ENCODE assay signal across 8 cellular contexts in genomic region chr10:70549962-70550845, GRCh38. TPM values are rescaled to one million over a fixed set of nuclear protein-coding genes. Genes with fewer than 3 reads are reported as not detected.
DNase-seq lines count a peak whose midpoint lies in the region; ATAC-seq and TF ChIP-seq lines count a peak whose summit lies in the region.

No MANE protein-coding gene starts in this region.

- H3K27me3 Mint-ChIP-seq in activated CD4-positive, alpha-beta memory T cell treated with anti-CD3 and anti-CD28 coated beads, Interleukin-2, amount 10 ng/mL, durations not matched to agents 7 days and 5 days, result peaks cover 5% of the 10 kb centered on the region
- H3K27me3 Mint-ChIP-seq in mesothelial cell of epicardium (ENCODE audit: low read depth), result no peaks in the 10 kb centered on the region

- H3K4me1 Mint-ChIP-seq in activated CD4-positive, alpha-beta memory T cell treated with anti-CD3 and anti-CD28 coated beads, Interleukin-2, amount 10 ng/mL, durations not matched to agents 7 days and 5 days, result no peaks in the 10 kb centered on the region
- peaks cover 18% of the 10 kb centered on the region for H3K4me1 Mint-ChIP-seq in mesothelial cell of epicardium

- no peaks in the 10 kb centered on the region for H3K27me3 ChIP-seq in BJ (ENCODE audit: control insufficient read depth, insufficient read depth, low read length)
- no peaks in the 10 kb centered on the region for H3K27me3 ChIP-seq in effector memory CD4-positive, alpha-beta T cell (replicated peaks; ENCODE audit: control insufficient read depth, insufficient read depth, low read length, poor library complexity, severe bottlenecking)

- peak; percentile 86 for TF ChIP-seq CTCF in BJ (IDR thresholded peaks at IDR 0.05; ENCODE audit: insufficient read depth, low read depth, low read length)
- peak; percentile 89 for TF ChIP-seq CTCF in mesothelial cell of epicardium (IDR thresholded peaks at IDR 0.05; ENCODE audit: unreplicated experiment)

- no peak for DNase-seq in BJ (ENCODE audit: low read depth)
- DNase-seq in GOT3 (lab: John Stamatoyannopoulos, UW), result peak; percentile 38
- peak; percentile 5 for DNase-seq in NCI-H526 treated with DMSO at 0.1 percent for 48 hours (lab: John Stamatoyannopoulos, UW)
- peak; percentile 77 for DNase-seq in activated CD4-positive, alpha-beta memory T cell treated with anti-CD3 and anti-CD28 coated beads, Interleukin-2, amount 10 ng/mL, durations not matched to agents 7 days and 5 days
- peak; percentile 43 to 53 (median 51) for DNase-seq in effector memory CD4-positive, alpha-beta T cell
- peak in 1 of 2 experiments; percentile 84 for DNase-seq in mesothelial cell of epicardium (ENCODE audit: low spot score in 2 of 2, unreplicated experiment in 2 of 2)
- peak; percentile 85 for DNase-seq in stimulated activated CD8-positive, alpha-beta memory T cell treated with anti-CD3 and anti-CD28 coated beads, Interleukin-4, amount 100 ng/mL, for 48 hours

- H3K4me3 ChIP-seq in BJ (ENCODE audit: low read depth, low read length), result no peak overlapping the region
- H3K4me3 ChIP-seq in effector memory CD4-positive, alpha-beta T cell (ENCODE audit: insufficient read depth, low read depth, low read length, poor library complexity, severe bottlenecking), result no peak overlapping the region

- H3K9me3 ChIP-seq in effector memory CD4-positive, alpha-beta T cell (ENCODE audit: control insufficient read depth, low read length), result no peaks in the 10 kb centered on the region

- POLR2A ChIA-PET in BJ (lab: Charles Lee), result no interaction called here
- POLR2A ChIA-PET in activated CD4-positive, alpha-beta memory T cell treated with anti-CD3 and anti-CD28 coated beads, Interleukin-2, amount 10 ng/mL, durations not matched to agents 7 days and 5 days (lab: Charles Lee), result no interaction called here

- no peak overlapping the region for H3K27ac ChIP-seq in effector memory CD4-positive, alpha-beta T cell (ENCODE audit: insufficient read depth, low read length, poor library complexity, severe bottlenecking)

- H3K36me3 Mint-ChIP-seq in activated CD4-positive, alpha-beta memory T cell treated with anti-CD3 and anti-CD28 coated beads, Interleukin-2, amount 10 ng/mL, durations not matched to agents 7 days and 5 days (ENCODE audit: low read depth), result no peaks in the 10 kb centered on the region
- H3K36me3 Mint-ChIP-seq in mesothelial cell of epicardium, result no peaks in the 10 kb centered on the region

- CTCF ChIA-PET in BJ (lab: Yijun Ruan, JAX), result interaction anchor here (0.6 to 7.1 kb wide), 36 partner anchors 10 to 659 kb away, joined by 3 to 171 read pairs (median 4); partner anchors contain the start of gene PCBD1
- CTCF ChIA-PET in activated CD4-positive, alpha-beta memory T cell treated with anti-CD3 and anti-CD28 coated beads, Interleukin-2, amount 10 ng/mL, durations not matched to agents 7 days and 5 days (lab: Charles Lee), result interaction anchor here (1.0 to 3.2 kb wide), 14 partner anchors 9 to 330 kb away, joined by 3 to 19 read pairs (median 6); partner anchors contain the start of gene LRRC20

- H3K4me1 ChIP-seq in effector memory CD4-positive, alpha-beta T cell (ENCODE audit: control insufficient read depth, insufficient read depth, low read length, poor library complexity, severe bottlenecking), result no peaks in the 10 kb centered on the region

- no peak overlapping the region for H3K4me3 Mint-ChIP-seq in activated CD4-positive, alpha-beta memory T cell treated with anti-CD3 and anti-CD28 coated beads, Interleukin-2, amount 10 ng/mL, durations not matched to agents 7 days and 5 days
- H3K4me3 Mint-ChIP-seq in mesothelial cell of epicardium, result no peak overlapping the region

- H3K27ac Mint-ChIP-seq in activated CD4-positive, alpha-beta memory T cell treated with anti-CD3 and anti-CD28 coated beads, Interleukin-2, amount 10 ng/mL, durations not matched to agents 7 days and 5 days, result peak overlapping the region; percentile 7
- H3K27ac Mint-ChIP-seq in mesothelial cell of epicardium, result no peak overlapping the region

- H3K36me3 ChIP-seq in BJ (ENCODE audit: control insufficient read depth, insufficient read depth, low read length), result no peaks in the 10 kb centered on the region
- no peaks in the 10 kb centered on the region for H3K36me3 ChIP-seq in effector memory CD4-positive, alpha-beta T cell (ENCODE audit: control insufficient read depth, insufficient read depth, low read length)

- no peaks in the 10 kb centered on the region for H3K9me3 Mint-ChIP-seq in activated CD4-positive, alpha-beta memory T cell treated with anti-CD3 and anti-CD28 coated beads, Interleukin-2, amount 10 ng/mL, durations not matched to agents 7 days and 5 days
- H3K9me3 Mint-ChIP-seq in mesothelial cell of epicardium, result no peaks in the 10 kb centered on the region

- ATAC-seq in GM21529 (IDR thresholded peaks at IDR 0.05; ENCODE audit: unreplicated experiment), result no peak

RNA-seq across cellular contexts. Expression of gene PRF1, which starts 52.3 kb away (rescaled TPM):
- polyA plus RNA-seq in BJ (2011; rRNA removed), result not detected in 2 replicates
- not detected in 2 replicates for polyA minus RNA-seq in BJ (2011; rRNA and poly(A)+ RNA removed)
- total RNA-seq in activated CD4-positive, alpha-beta memory T cell treated with anti-CD3 and anti-CD28 coated beads, Interleukin-2, amount 10 ng/mL, durations not matched to agents 7 days and 5 days, result 100 to 1,000 TPM; 136 to 141 TPM
- total RNA-seq in mesothelial cell of epicardium, result 0.13 to 0.20 TPM in 2 of 3 replicates, not detected in the other

Comparison
In these comparisons a context has a peak if more than half of its experiments do, and no peak if none do; other contexts are left out.
1. RNA of gene PRF1, which starts 52.3 kb away (total RNA-seq): 136 to 141 TPM in activated CD4-positive, alpha-beta memory T cell treated with anti-CD3 and anti-CD28 coated beads, Interleukin-2, amount 10 ng/mL, durations not matched to agents 7 days and 5 days; 0.13 to 0.20 TPM in mesothelial cell of epicardium; every median in the first group is over 100 times any median in the second.